ENCODE assay signal across 1 cellular context in the genomic region with DNA sequence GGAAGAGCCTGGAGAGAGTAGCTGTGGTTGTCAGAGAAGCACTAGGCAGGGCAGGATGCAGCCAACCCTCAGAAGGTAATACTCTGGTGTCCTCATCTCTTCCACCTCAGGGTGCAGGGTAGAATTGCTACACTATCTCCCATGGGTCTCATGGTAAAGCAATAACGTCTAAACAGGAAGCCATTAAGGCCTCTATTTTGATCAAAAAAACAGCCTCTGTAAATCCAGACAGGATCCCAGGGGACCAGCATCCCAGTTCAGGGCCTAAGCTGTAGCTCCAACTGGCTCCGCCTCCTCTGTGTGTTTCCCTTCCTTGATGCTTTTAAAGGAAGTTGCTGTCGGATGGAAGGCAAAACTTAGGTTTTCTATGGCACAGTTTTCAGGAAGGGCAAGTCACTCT.
TF ChIP-seq lines count a peak whose summit lies in the region.

No MANE protein-coding gene starts in this region.

TF ChIP-seq in H1, 55 proteins besides CTCF, POLR2A, EP300 and RAD21:
- TF ChIP-seq RBBP5 (IDR thresholded peaks at IDR 0.05; ENCODE audit: borderline replicate concordance, low read depth, low read length) (no peak), RFX5 (IDR thresholded peaks at IDR 0.05; ENCODE audit: borderline replicate concordance, low read depth, low read length) (no peak)
TF ChIP-seq in H1: peak in this region for 0.
